Comparison of ENCODE assay signal across 14 cellular contexts in genomic region chr15:73923156-73923487, GRCh38. TPM values are rescaled to one million over a fixed set of nuclear protein-coding genes. Genes with fewer than 3 reads are reported as not detected.
A peak's percentile ranks its signal among the peaks of the same experiment; 100 is the strongest.
DNase-seq lines count a peak whose midpoint lies in the region; ATAC-seq and TF ChIP-seq lines count a peak whose summit lies in the region.
"Had no signal": no experiment of that assay in that cellular context is flagged by ENCODE, and none has a peak within 500 bp of the region (broad histone marks: within the 10 kb centered on the region; RNA-seq: fewer than 3 reads in every experiment).

No MANE protein-coding gene starts in this region.

- peak overlapping the region in 1 of 2 donors; percentile 67 for H3K4me3 Mint-ChIP-seq in activated T-cell treated with anti-CD3 and anti-CD28 coated beads, Interleukin-2, amount 50 U/mL, for 72 hours
- peak overlapping the region; percentile 33 for H3K4me3 Mint-ChIP-seq in mesothelial cell of epicardium
- H3K4me3 Mint-ChIP-seq in type B pancreatic cell = peak overlapping the region; percentile 41
- H3K4me3 Mint-ChIP-seq: activated B cell treated with CpG ODN at 0.5 μM for 24 hours had no signal

- peaks cover 5% of the 10 kb centered on the region for H3K27me3 Mint-ChIP-seq in activated T-cell treated with anti-CD3 and anti-CD28 coated beads, Interleukin-2, amount 50 U/mL, for 72 hours (ENCODE audit: low read depth)
- H3K27me3 Mint-ChIP-seq in mesothelial cell of epicardium (ENCODE audit: low read depth) (no peaks in the 10 kb centered on the region), type B pancreatic cell (peaks cover 6% of the 10 kb centered on the region)

- peak overlapping the region; percentile 30 for H3K27ac ChIP-seq in caudate nucleus (ENCODE audit: low read depth, low read length)
- H3K27ac ChIP-seq: HL-60 had no signal

- ATAC-seq in activated T-cell treated with anti-CD3 and anti-CD28 coated beads, Interleukin-2, amount 50 U/mL, for 72 hours (replicated peaks in 1 of 2) = no peak
- no peak for ATAC-seq in GM18907 (IDR thresholded peaks at IDR 0.05; ENCODE audit: unreplicated experiment)
- ATAC-seq: HCT116 had no signal

- TF ChIP-seq CTCF in mesothelial cell of epicardium (IDR thresholded peaks at IDR 0.05; ENCODE audit: unreplicated experiment) (no peak), type B pancreatic cell (conservative IDR thresholded peaks at IDR 0.05) (no peak)

- H3K4me1 Mint-ChIP-seq in activated T-cell treated with anti-CD3 and anti-CD28 coated beads, Interleukin-2, amount 50 U/mL, for 72 hours (ENCODE audit: low read depth) = peaks cover 48% of the 10 kb centered on the region
- peaks cover 47% of the 10 kb centered on the region for H3K4me1 Mint-ChIP-seq in mesothelial cell of epicardium
- H3K4me1 Mint-ChIP-seq in type B pancreatic cell (ENCODE audit: unreplicated experiment) = peaks cover 44% of the 10 kb centered on the region

- no peak for DNase-seq in activated T-cell treated with anti-CD3 and anti-CD28 coated beads, Interleukin-2, amount 50 U/mL, for 72 hours
- no peak for DNase-seq in activated T-cell treated with anti-CD3 and anti-CD28 coated beads, Interleukin-2, amount 50 U/mL, for 48 hours
- DNase-seq in caudate nucleus (lab: John Stamatoyannopoulos, UW) = no peak
- no peak for DNase-seq in mesothelial cell of epicardium (ENCODE audit: low spot score in 2 of 2, unreplicated experiment in 2 of 2)
- DNase-seq in type B pancreatic cell (ENCODE audit: extremely low spot score, unreplicated experiment) = no peak
- DNase-seq in islet precursor cell = no peak
- no peak for DNase-seq in NCI-H446 treated with DMSO at 0.1 percent for 48 hours (lab: John Stamatoyannopoulos, UW)
- DNase-seq: activated B cell treated with CpG ODN at 0.5 μM for 24 hours, NCI-H1436 treated with DMSO at 0.1 percent for 48 hours, substantia nigra had no signal

- H3K36me3 Mint-ChIP-seq in activated T-cell treated with anti-CD3 and anti-CD28 coated beads, Interleukin-2, amount 50 U/mL, for 72 hours (ENCODE audit: insufficient read depth in 2 of 2) = peaks cover 2 to 6% of the 10 kb centered on the region in 2 donors
- H3K36me3 Mint-ChIP-seq in mesothelial cell of epicardium (peaks cover 10% of the 10 kb centered on the region), type B pancreatic cell (peaks cover 5% of the 10 kb centered on the region)

- peaks cover 0 to 1% of the 10 kb centered on the region in 2 donors for H3K9me3 Mint-ChIP-seq in activated T-cell treated with anti-CD3 and anti-CD28 coated beads, Interleukin-2, amount 50 U/mL, for 72 hours
- peaks cover 7% of the 10 kb centered on the region for H3K9me3 Mint-ChIP-seq in mesothelial cell of epicardium
- peaks cover 5% of the 10 kb centered on the region for H3K9me3 Mint-ChIP-seq in type B pancreatic cell

- H3K27ac Mint-ChIP-seq in activated T-cell treated with anti-CD3 and anti-CD28 coated beads, Interleukin-2, amount 50 U/mL, for 72 hours = peak overlapping the region; percentile 83
- H3K27ac Mint-ChIP-seq in mesothelial cell of epicardium (peak overlapping the region; percentile 88), type B pancreatic cell (peak overlapping the region; percentile 25)
- H3K27ac Mint-ChIP-seq: activated B cell treated with CpG ODN at 0.5 μM for 24 hours had no signal

RNA-seq across cellular contexts. Expression of gene LOXL1, which starts 3.1 kb away (rescaled TPM):
- total RNA-seq in activated T-cell treated with anti-CD3 and anti-CD28 coated beads, Interleukin-2, amount 50 U/mL, for 72 hours = 1 to 10 TPM; 1.9 to 2.5 TPM
- total RNA-seq in mesothelial cell of epicardium (62.9 to 69.0 TPM (median 68.6 TPM) in 3 replicates), type B pancreatic cell (ENCODE audit: low replicate concordance) (10.3 and 25.1 TPM in 2 replicates)

RNA-seq across cellular contexts. Expression of gene TBC1D21, which starts 49.8 kb away (rescaled TPM):
- total RNA-seq in activated T-cell treated with anti-CD3 and anti-CD28 coated beads, Interleukin-2, amount 50 U/mL, for 72 hours = not detected
- total RNA-seq in mesothelial cell of epicardium (not detected in 3 replicates), type B pancreatic cell (ENCODE audit: low replicate concordance) (not detected in 2 replicates)
- total RNA-seq: activated B cell treated with CpG ODN at 0.5 μM for 24 hours, mesenteric fat pad had no signal

Comparison
In these comparisons a context has a peak if more than half of its experiments do, and no peak if none do; other contexts are left out.
1. H3K27ac Mint-ChIP-seq: peak in every context shown above with its lines; median percentile 88 in mesothelial cell of epicardium; 83 in activated T-cell treated with anti-CD3 and anti-CD28 coated beads, Interleukin-2, amount 50 U/mL, for 72 hours; 25 in type B pancreatic cell.